8 cellular contexts compared by ENCODE assay signal in the genomic region with DNA sequence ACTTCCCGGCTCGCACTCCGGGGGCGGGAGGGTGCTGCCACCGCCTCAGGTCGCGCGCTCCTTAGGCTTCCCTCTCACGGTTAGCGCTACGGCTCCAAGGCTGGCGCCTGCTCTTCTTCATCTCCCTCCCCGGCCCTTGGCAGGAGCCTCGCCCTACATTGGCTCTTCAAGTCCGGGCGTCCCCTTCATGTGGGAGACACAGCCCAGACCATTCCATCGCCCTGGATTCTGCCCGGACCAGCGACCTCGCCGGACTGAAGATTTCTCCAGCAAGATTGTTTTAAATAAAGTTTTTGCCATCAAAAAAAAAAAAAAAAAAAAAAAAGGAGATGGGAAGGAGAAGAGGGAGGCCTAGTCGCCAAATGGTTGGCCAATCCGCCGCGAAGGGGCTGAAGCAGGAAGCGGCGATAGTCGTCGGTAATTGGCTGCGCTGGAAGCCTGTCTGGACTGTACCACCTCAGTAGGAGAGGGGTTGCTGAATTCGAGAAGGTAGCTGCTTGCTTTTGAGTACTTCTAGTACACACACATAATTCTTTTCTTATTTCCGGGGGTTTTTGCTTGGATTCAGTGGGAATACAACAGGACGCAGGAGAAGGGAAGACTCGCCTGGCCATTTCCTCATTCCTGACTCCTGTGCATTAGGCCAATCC. TPM values are rescaled to one million over a fixed set of nuclear protein-coding genes. Genes with fewer than 3 reads are reported as not detected.
A peak's percentile ranks its signal among the peaks of the same experiment; 100 is the strongest.
DNase-seq lines count a peak whose midpoint lies in the region; ATAC-seq, FAIRE-seq and TF ChIP-seq lines count a peak whose summit lies in the region.

No MANE protein-coding gene starts in this region.

- TF ChIP-seq CTCF in chondrocyte (IDR thresholded peaks at IDR 0.05) (peak; percentile 19), kidney (IDR thresholded peaks at IDR 0.05; ENCODE audit: borderline replicate concordance, extremely low read depth, insufficient read depth) (no peak)

- no peaks in the 10 kb centered on the region for H3K9me3 Mint-ChIP-seq in chondrocyte (ENCODE audit: low read depth)

- intact Hi-C loops in kidney (cut with DNase I) = no loop called here

- H3K27ac Mint-ChIP-seq in chondrocyte (ENCODE audit: unreplicated experiment) = peak overlapping the region; percentile 100

- peak; percentile 72 for ATAC-seq in HG03378 (IDR thresholded peaks at IDR 0.05; ENCODE audit: unreplicated experiment)

- H3K27ac ChIP-seq in kidney (ENCODE audit: low read depth in 2 of 2, low read length in 2 of 2) = peak overlapping the region; percentile 97

- peak; percentile 97 to 99 for DNase-seq in AML-193 (lab: John Stamatoyannopoulos, UW)
- peak; percentile 98 for DNase-seq in NCI-H446 treated with DMSO at 0.1 percent for 48 hours (lab: John Stamatoyannopoulos, UW)
- peak; percentile 91 for DNase-seq in activated CD4-positive, alpha-beta T cell treated with anti-CD3 and anti-CD28 coated beads for 1 hour
- DNase-seq in chondrocyte (ENCODE audit: low spot score) = peak; percentile 97
- DNase-seq in kidney = peak; percentile 100
- DNase-seq in stimulated activated CD4-positive, alpha-beta T cell treated with anti-CD3 and anti-CD28 coated beads, Interleukin-15, amount 100 ng/mL, for 1 hour (ENCODE audit: low read depth in 1 of 2, low spot score in 1 of 2) = peak; percentile 74 to 86

- H3K4me3 ChIP-seq in kidney (ENCODE audit: low read length in 2 of 2) = peak overlapping the region; percentile 76 to 86

- H3K4me1 ChIP-seq in kidney (ENCODE audit: control insufficient read depth in 1 of 2, insufficient read depth in 1 of 2, low read depth in 1 of 2, low read length in 2 of 2) = peaks cover 15 to 16% of the 10 kb centered on the region in 2 donors

- H3K4me1 Mint-ChIP-seq in chondrocyte (ENCODE audit: low read depth) = peaks cover 24% of the 10 kb centered on the region

- no peaks in the 10 kb centered on the region for H3K27me3 Mint-ChIP-seq in chondrocyte (ENCODE audit: low read depth)

- FAIRE-seq in kidney (lab: Jason Lieb, UNC) = peak; percentile 86

- peaks cover 2% of the 10 kb centered on the region for H3K36me3 Mint-ChIP-seq in chondrocyte (ENCODE audit: low read depth)

- H3K4me3 Mint-ChIP-seq in chondrocyte (ENCODE audit: unreplicated experiment) = peak overlapping the region; percentile 87

- H3K9me3 ChIP-seq in kidney (ENCODE audit: control insufficient read depth in 1 of 2, low read length in 2 of 2) = no peaks in the 10 kb centered on the region

- peak; percentile 67 for TF ChIP-seq POLR2A in GM19099 (IDR thresholded peaks at IDR 0.05; ENCODE audit: extremely low read depth, insufficient read length, low read depth)

- H3K36me3 ChIP-seq in kidney (ENCODE audit: control insufficient read depth in 1 of 2, insufficient read depth in 2 of 2, low read length in 2 of 2) = peaks cover 3 to 7% of the 10 kb centered on the region in 2 donors

- peak overlapping the region; percentile 78 to 97 for H3K9ac ChIP-seq in kidney (ENCODE audit: low read length in 2 of 2)

RNA-seq across cellular contexts. Expression of gene ZDHHC5, which starts 0.7 kb away (rescaled TPM):
- total RNA-seq in chondrocyte (57.4 to 60.3 TPM (median 59.2 TPM) in 3 replicates), kidney (90.2 TPM)
- 28.3 TPM for polyA plus RNA-seq in kidney (ENCODE audit: insufficient read depth, low read depth, low replicate concordance)

RNA-seq across cellular contexts. Expression of gene CLP1, which starts 9.6 kb away (rescaled TPM):
- total RNA-seq in chondrocyte (12.2 to 14.9 TPM (median 13.8 TPM) in 3 replicates), kidney (12.2 TPM)
- 8.5 TPM for polyA plus RNA-seq in kidney (ENCODE audit: insufficient read depth, low read depth, low replicate concordance)

RNA-seq across cellular contexts. Expression of gene YPEL4, which starts 17.5 kb away (rescaled TPM):
- total RNA-seq in chondrocyte (0.41 TPM in 1 of 3 replicates, not detected in the others), kidney (0.82 TPM)
- polyA plus RNA-seq in kidney (ENCODE audit: insufficient read depth, low read depth, low replicate concordance) = 0.88 TPM

RNA-seq across cellular contexts. Expression of gene MED19, which starts 44.8 kb away (rescaled TPM):
- total RNA-seq in chondrocyte (18.9 to 20.0 TPM (median 19.4 TPM) in 3 replicates), kidney (15.2 TPM)
- polyA plus RNA-seq in kidney (ENCODE audit: insufficient read depth, low read depth, low replicate concordance) = 26.1 TPM

RNA-seq across cellular contexts. Expression of gene TMX2, which starts 45.2 kb away (rescaled TPM):
- total RNA-seq in chondrocyte (58.6 to 77.7 TPM (median 59.5 TPM) in 3 replicates), kidney (86.1 TPM)
- polyA plus RNA-seq in kidney (ENCODE audit: insufficient read depth, low read depth, low replicate concordance) = 133 TPM

Comparison
In these comparisons a context has a peak if more than half of its experiments do, and no peak if none do; other contexts are left out.
1. Peak in every context shown above with its lines: DNase-seq, ATAC-seq, H3K4me3 ChIP-seq and H3K27ac ChIP-seq.